1 cellular context compared by ENCODE assay signal in genomic region chr11:100956321-100956720, GRCh38.
TF ChIP-seq lines count a peak whose summit lies in the region.

No MANE protein-coding gene starts in this region.

TF ChIP-seq in GM23338, 12 proteins besides CTCF, POLR2A, EP300 and RAD21 (continued from another document):
- TF ChIP-seq ZNF462 (CRISPR knock-in tag; IDR thresholded peaks at IDR 0.05) (no peak), EZH2phosphoT487 (IDR thresholded peaks at IDR 0.05; ENCODE audit: unreplicated experiment) (no peak), STAT1 (IDR thresholded peaks at IDR 0.05; ENCODE audit: unreplicated experiment) (no peak), ETS1 (IDR thresholded peaks at IDR 0.05) (no peak), CREB1 (CRISPR knock-in tag; IDR thresholded peaks at IDR 0.05; ENCODE audit: low read depth) (no peak), EZH2 (IDR thresholded peaks at IDR 0.05; ENCODE audit: low read depth, unreplicated experiment) (no peak), ZNF114 (CRISPR knock-in tag; IDR thresholded peaks at IDR 0.05) (no peak)
